ENCODE assay signal across 8 cellular contexts in genomic region chr3:54188176-54188791, GRCh38.
DNase-seq lines count a peak whose midpoint lies in the region; ATAC-seq and FAIRE-seq lines count a peak whose summit lies in the region.
"Had no signal": no experiment of that assay in that cellular context is flagged by ENCODE, and none has a peak within 500 bp of the region (broad histone marks: within the 10 kb centered on the region; RNA-seq: fewer than 3 reads in every experiment).

No MANE protein-coding gene starts in this region.

- ATAC-seq in HG02852 (IDR thresholded peaks at IDR 0.05; ENCODE audit: unreplicated experiment) = no peak
- ATAC-seq in HG03135 (IDR thresholded peaks at IDR 0.05; ENCODE audit: unreplicated experiment) = no peak
- ATAC-seq in activated CD4-positive, CD25-positive, alpha-beta regulatory T cell treated with anti-CD3 and anti-CD28 coated beads, Interleukin-2, amount 50 U/mL, for 24 hours = no peak
- ATAC-seq: Panc1 had no signal

- peak; percentile 31 for DNase-seq in GM19239 (ENCODE audit: insufficient read length, low spot score)
- peak; percentile 24 for DNase-seq in NAMALWA (ENCODE audit: low spot score)
- DNase-seq in central memory CD4-positive, alpha-beta T cell = peak; percentile 1
- DNase-seq in mucosa of gallbladder (ENCODE audit: low spot score) = peak; percentile 70

- FAIRE-seq in GM19239 (lab: Jason Lieb, UNC) = no peak

Comparison
In these comparisons a context has a peak if more than half of its experiments do, and no peak if none do; other contexts are left out.
1. DNase-seq: peak in every context shown above with its lines; median percentile 70 in mucosa of gallbladder; 31 in GM19239; 24 in NAMALWA; 1 in central memory CD4-positive, alpha-beta T cell.